ENCODE assay signal across 19 cellular contexts in the genomic region with DNA sequence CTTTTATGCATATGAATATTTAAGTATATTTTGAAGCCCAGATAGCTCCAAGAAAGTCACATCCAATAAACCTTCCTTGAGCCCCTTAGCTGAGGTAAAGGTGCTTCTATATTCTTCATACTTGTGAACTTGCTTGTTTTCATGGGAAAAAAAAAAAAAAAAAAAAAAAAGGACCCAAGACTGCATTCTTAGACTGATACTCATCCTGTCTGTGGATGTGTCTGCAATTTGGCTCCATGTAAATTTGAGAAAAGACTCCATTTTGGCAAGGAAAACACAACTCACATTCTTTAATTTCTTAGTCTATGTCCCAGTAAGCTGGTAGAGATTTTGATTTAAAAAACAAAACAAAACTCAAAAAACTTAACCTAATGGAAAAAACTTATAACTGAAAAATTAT.
A peak's percentile ranks its signal among the peaks of the same experiment; 100 is the strongest.
DNase-seq lines count a peak whose midpoint lies in the region; ATAC-seq, FAIRE-seq and TF ChIP-seq lines count a peak whose summit lies in the region.
"Had no signal": no experiment of that assay in that cellular context is flagged by ENCODE, and none has a peak within 500 bp of the region (broad histone marks: within the 10 kb centered on the region; RNA-seq: fewer than 3 reads in every experiment).

No MANE protein-coding gene starts in this region.

- peak; percentile 54 for DNase-seq in AG08395 (ENCODE audit: low spot score)
- DNase-seq in HTR-8/SVneo (ENCODE audit: insufficient read length, low spot score): peak; percentile 1
- DNase-seq in chondrocyte (ENCODE audit: low spot score): no peak
- DNase-seq in mesenchymal stem cell: peak; percentile 34
- no peak for DNase-seq in heart left ventricle
- no peak for DNase-seq in GM10266 (ENCODE audit: extremely low spot score)
- no peak for DNase-seq in MG63
- DNase-seq: activated CD4-positive, alpha-beta T cell treated with anti-CD3 and anti-CD28 coated beads for 36 hours; COR-L47; GF-D8; naive B cell; NCI-H1694; posterior cingulate gyrus; stimulated activated naive B cell treated with anti-CD40 and anti-IgM and Interleukin-4, amounts not matched to agents 10 μg/mL and 1 μg/mL and 100 μg/mL, for 72 hours; upper lobe of left lung had no signal

- no peaks in the 10 kb centered on the region for H3K9me3 ChIP-seq in mesenchymal stem cell (ENCODE audit: control insufficient read depth, low read length)
- no peaks in the 10 kb centered on the region for H3K9me3 ChIP-seq in heart left ventricle
- no peaks in the 10 kb centered on the region for H3K9me3 ChIP-seq in MG63
- H3K9me3 ChIP-seq: esophagus muscularis mucosa, upper lobe of left lung had no signal

- H3K4ac ChIP-seq in mesenchymal stem cell (ENCODE audit: low read depth in 1 of 2, low read length in 2 of 2): no peak overlapping the region

- H2AFZ ChIP-seq in mesenchymal stem cell (ENCODE audit: low read depth, low read length): no peak overlapping the region

- no peak overlapping the region for H4K8ac ChIP-seq in mesenchymal stem cell (ENCODE audit: low read length)

- no peak overlapping the region for H3K23ac ChIP-seq in mesenchymal stem cell (ENCODE audit: low read length in 2 of 2)

- H3K4me1 Mint-ChIP-seq in chondrocyte (ENCODE audit: low read depth): peaks cover 20% of the 10 kb centered on the region
- H3K4me1 Mint-ChIP-seq: activated CD4-positive, alpha-beta T cell treated with anti-CD3 and anti-CD28 coated beads for 36 hours; stimulated activated naive B cell treated with anti-CD40 and anti-IgM and Interleukin-4, amounts not matched to agents 10 μg/mL and 1 μg/mL and 100 μg/mL, for 72 hours had no signal

- no peak overlapping the region for H2BK12ac ChIP-seq in mesenchymal stem cell (ENCODE audit: low read length in 2 of 2)

- TF ChIP-seq CTCF in chondrocyte (IDR thresholded peaks at IDR 0.05) (no peak), heart left ventricle (IDR thresholded peaks at IDR 0.05) (no peak), GM10266 (IDR thresholded peaks at IDR 0.05; ENCODE audit: control insufficient read depth, insufficient read depth, low read depth, missing control alignments) (no peak)

- intact Hi-C loops in heart left ventricle (cut with DNase I): no loop called here

- H4K91ac ChIP-seq in mesenchymal stem cell (ENCODE audit: low read length): no peak overlapping the region

- no peak overlapping the region for H2BK15ac ChIP-seq in mesenchymal stem cell (ENCODE audit: low read depth, poor library complexity, severe bottlenecking)

- H3K27me3 ChIP-seq in mesenchymal stem cell (ENCODE audit: control insufficient read depth in 1 of 2, insufficient read depth in 1 of 2, low read length in 2 of 2) (no peaks in the 10 kb centered on the region), heart left ventricle (no peaks in the 10 kb centered on the region), MG63 (no peaks in the 10 kb centered on the region)
- H3K27me3 ChIP-seq: esophagus muscularis mucosa, upper lobe of left lung had no signal

- H3K4me3 Mint-ChIP-seq in chondrocyte (ENCODE audit: unreplicated experiment): no peak overlapping the region
- H3K4me3 Mint-ChIP-seq: activated CD4-positive, alpha-beta T cell treated with anti-CD3 and anti-CD28 coated beads for 36 hours; naive B cell; stimulated activated naive B cell treated with anti-CD40 and anti-IgM and Interleukin-4, amounts not matched to agents 10 μg/mL and 1 μg/mL and 100 μg/mL, for 72 hours had no signal

- no peaks in the 10 kb centered on the region for H3K79me1 ChIP-seq in mesenchymal stem cell (replicated peaks; ENCODE audit: low read length, poor library complexity, severe bottlenecking)

- H3K36me3 ChIP-seq in mesenchymal stem cell (ENCODE audit: control insufficient read depth in 1 of 2, insufficient read depth in 2 of 2, low read depth in 1 of 2, low read length in 2 of 2) (no peaks in the 10 kb centered on the region), heart left ventricle (no peaks in the 10 kb centered on the region), MG63 (no peaks in the 10 kb centered on the region)

- no peaks in the 10 kb centered on the region for H3K27me3 Mint-ChIP-seq in chondrocyte (ENCODE audit: low read depth)
- H3K27me3 Mint-ChIP-seq: activated CD4-positive, alpha-beta T cell treated with anti-CD3 and anti-CD28 coated beads for 36 hours; naive B cell; stimulated activated naive B cell treated with anti-CD40 and anti-IgM and Interleukin-4, amounts not matched to agents 10 μg/mL and 1 μg/mL and 100 μg/mL, for 72 hours had no signal

- H3K4me1 ChIP-seq in mesenchymal stem cell (ENCODE audit: control insufficient read depth, insufficient read depth, low read depth, low read length): no peaks in the 10 kb centered on the region
- peaks cover 0 to 16% (median 0%) of the 10 kb centered on the region in 12 donors for H3K4me1 ChIP-seq in heart left ventricle
- H3K4me1 ChIP-seq: esophagus muscularis mucosa had no signal

- no peak overlapping the region for H2BK5ac ChIP-seq in mesenchymal stem cell (ENCODE audit: low read depth, low read length, poor library complexity, severe bottlenecking)

- no peak overlapping the region for H3K4me3 ChIP-seq in mesenchymal stem cell (ENCODE audit: insufficient read depth in 1 of 2, low read depth in 1 of 2, low read length in 2 of 2)
- H3K4me3 ChIP-seq in heart left ventricle: no peak overlapping the region
- H3K4me3 ChIP-seq in MG63: no peak overlapping the region
- H3K4me3 ChIP-seq: esophagus muscularis mucosa, upper lobe of left lung had no signal

- H3K27ac ChIP-seq in mesenchymal stem cell (ENCODE audit: low read length, poor library complexity, severe bottlenecking): no peak overlapping the region
- no peak overlapping the region for H3K27ac ChIP-seq in heart left ventricle
- H3K27ac ChIP-seq: esophagus muscularis mucosa, upper lobe of left lung had no signal

- peak overlapping the region; percentile 68 for H3K27ac Mint-ChIP-seq in chondrocyte (ENCODE audit: unreplicated experiment)
- H3K27ac Mint-ChIP-seq: activated CD4-positive, alpha-beta T cell treated with anti-CD3 and anti-CD28 coated beads for 36 hours; naive B cell; stimulated activated naive B cell treated with anti-CD40 and anti-IgM and Interleukin-4, amounts not matched to agents 10 μg/mL and 1 μg/mL and 100 μg/mL, for 72 hours had no signal

- H2AK5ac ChIP-seq in mesenchymal stem cell (ENCODE audit: low read length, severe bottlenecking): no peak overlapping the region

- ATAC-seq in heart left ventricle: no peak
- no peak for ATAC-seq in HG02938 (IDR thresholded peaks at IDR 0.05; ENCODE audit: unreplicated experiment)
- ATAC-seq: activated CD4-positive, alpha-beta T cell treated with anti-CD3 and anti-CD28 coated beads for 36 hours; Right ventricle myocardium inferior; stimulated activated naive B cell treated with anti-CD40 and anti-IgM and Interleukin-4, amounts not matched to agents 10 μg/mL and 1 μg/mL and 100 μg/mL, for 72 hours had no signal

- peaks cover 7% of the 10 kb centered on the region for H3K9me3 Mint-ChIP-seq in chondrocyte (ENCODE audit: low read depth)
- H3K9me3 Mint-ChIP-seq: naive B cell; stimulated activated naive B cell treated with anti-CD40 and anti-IgM and Interleukin-4, amounts not matched to agents 10 μg/mL and 1 μg/mL and 100 μg/mL, for 72 hours had no signal

- H3K4me2 ChIP-seq in mesenchymal stem cell (ENCODE audit: low read length, poor library complexity, severe bottlenecking): no peak overlapping the region

- no peak overlapping the region for H2BK120ac ChIP-seq in mesenchymal stem cell (ENCODE audit: low read depth, low read length)

- H3K36me3 Mint-ChIP-seq in chondrocyte (ENCODE audit: low read depth): no peaks in the 10 kb centered on the region

- FAIRE-seq in HTR-8/SVneo (lab: Jason Lieb, UNC): no peak
- FAIRE-seq: H1 had no signal

- no peak for TF ChIP-seq POLR2A in heart left ventricle (IDR thresholded peaks at IDR 0.05)

- no peak overlapping the region for H3K14ac ChIP-seq in mesenchymal stem cell (ENCODE audit: low read length in 2 of 2)

- H3K18ac ChIP-seq in mesenchymal stem cell (ENCODE audit: low read depth in 1 of 2, low read length in 2 of 2): no peak overlapping the region

- no peak overlapping the region for H3K9ac ChIP-seq in mesenchymal stem cell (ENCODE audit: low read length)

Comparison
In these comparisons a context has a peak if more than half of its experiments do, and no peak if none do; other contexts are left out.
1. DNase-seq: peak in AG08395 (single experiment), HTR-8/SVneo (single experiment) and mesenchymal stem cell (single experiment); none in chondrocyte (single experiment), heart left ventricle (0 of 5), GM10266 (single experiment) and MG63 (single experiment).